Comparison of ENCODE assay signal across 14 cellular contexts in genomic region chr3:45979378-45979777, GRCh38. TPM values are rescaled to one million over a fixed set of nuclear protein-coding genes. Genes with fewer than 3 reads are reported as not detected.
A peak's percentile ranks its signal among the peaks of the same experiment; 100 is the strongest.
DNase-seq lines count a peak whose midpoint lies in the region; ATAC-seq lines count a peak whose summit lies in the region.
"Had no signal": no experiment of that assay in that cellular context is flagged by ENCODE, and none has a peak within 500 bp of the region (broad histone marks: within the 10 kb centered on the region; RNA-seq: fewer than 3 reads in every experiment).

No MANE protein-coding gene starts in this region.

- H3K4me1 Mint-ChIP-seq in activated CD4-positive, alpha-beta T cell treated with anti-CD3 and anti-CD28 coated beads for 36 hours, result peaks cover 68% of the 10 kb centered on the region
- H3K4me1 Mint-ChIP-seq in activated naive CD8-positive, alpha-beta T cell treated with anti-CD3 and anti-CD28 coated beads, Interleukin-2, amount 50 U/mL, for 24 hours, result peaks cover 74% of the 10 kb centered on the region
- peaks cover 25 to 42% of the 10 kb centered on the region in 2 donors for H3K4me1 Mint-ChIP-seq in stimulated activated naive B cell treated with anti-CD40 and anti-IgM and Interleukin-4, amounts not matched to agents 10 μg/mL and 1 μg/mL and 100 μg/mL, for 72 hours
- H3K4me1 Mint-ChIP-seq: neural progenitor cell had no signal

- peaks cover 81% of the 10 kb centered on the region for H3K36me3 Mint-ChIP-seq in activated CD4-positive, alpha-beta T cell treated with anti-CD3 and anti-CD28 coated beads for 36 hours (ENCODE audit: low read depth)
- H3K36me3 Mint-ChIP-seq in activated naive CD8-positive, alpha-beta T cell treated with anti-CD3 and anti-CD28 coated beads, Interleukin-2, amount 50 U/mL, for 24 hours (ENCODE audit: low read depth), result peaks cover 66% of the 10 kb centered on the region
- H3K36me3 Mint-ChIP-seq in stimulated activated naive B cell treated with anti-CD40 and anti-IgM and Interleukin-4, amounts not matched to agents 10 μg/mL and 1 μg/mL and 100 μg/mL, for 72 hours, result peaks cover 38 to 64% of the 10 kb centered on the region in 2 donors

- no peak for DNase-seq in activated CD4-positive, alpha-beta T cell treated with anti-CD3 and anti-CD28 coated beads for 36 hours
- no peak for DNase-seq in activated CD4-positive, alpha-beta T cell treated with anti-CD3 and anti-CD28 coated beads, Interleukin-2, amount 50 U/mL, for 4 hours
- DNase-seq in NOMO-1 treated with DMSO at 0.1 percent for 48 hours (lab: John Stamatoyannopoulos, UW; ENCODE audit: unreplicated experiment) (peak; percentile 86), NCI-H82 treated with DMSO at 0.1 percent for 48 hours (lab: John Stamatoyannopoulos, UW; ENCODE audit: unreplicated experiment) (no peak)
- no peak for DNase-seq in activated naive CD8-positive, alpha-beta T cell treated with anti-CD3 and anti-CD28 coated beads, Interleukin-2, amount 50 U/mL, for 24 hours
- DNase-seq in stimulated activated naive B cell treated with anti-CD40 and anti-IgM and Interleukin-4, amounts not matched to agents 10 μg/mL and 1 μg/mL and 100 μg/mL, for 72 hours, result peak; percentile 33
- DNase-seq: COR-L47, left ventricle myocardium inferior, NCI-H1436 treated with DMSO at 0.1 percent for 48 hours had no signal

- no peak for ATAC-seq in activated CD4-positive, alpha-beta T cell treated with anti-CD3 and anti-CD28 coated beads for 36 hours
- no peak for ATAC-seq in activated naive CD8-positive, alpha-beta T cell treated with anti-CD3 and anti-CD28 coated beads, Interleukin-2, amount 50 U/mL, for 24 hours
- ATAC-seq in stimulated activated naive B cell treated with anti-CD40 and anti-IgM and Interleukin-4, amounts not matched to agents 10 μg/mL and 1 μg/mL and 100 μg/mL, for 72 hours (replicated peaks), result peak; percentile 87 to 89
- ATAC-seq in GM21576 (IDR thresholded peaks at IDR 0.05; ENCODE audit: unreplicated experiment) (no peak), HG02610 (IDR thresholded peaks at IDR 0.05; ENCODE audit: unreplicated experiment) (no peak)

- CTCF ChIA-PET in activated CD4-positive, alpha-beta T cell treated with anti-CD3 and anti-CD28 coated beads for 36 hours (lab: Charles Lee), result interaction anchor here (0.7 to 1.0 kb wide), 2 partner anchors 100 to 932 kb away, joined by 3 read pairs; no protein-coding TSS in a partner anchor

- intact Hi-C loops in activated CD4-positive, alpha-beta T cell treated with anti-CD3 and anti-CD28 coated beads for 36 hours (cut with DNase I, micrococcal nuclease), result loop anchor here (2.0 to 5.0 kb wide), 3 partner anchors 29 to 558 kb away; partner anchors contain the start of gene CXCR6 (in 1 of the 2)

- peaks cover 2% of the 10 kb centered on the region for H3K27me3 Mint-ChIP-seq in activated CD4-positive, alpha-beta T cell treated with anti-CD3 and anti-CD28 coated beads for 36 hours
- H3K27me3 Mint-ChIP-seq in activated naive CD8-positive, alpha-beta T cell treated with anti-CD3 and anti-CD28 coated beads, Interleukin-2, amount 50 U/mL, for 24 hours, result no peaks in the 10 kb centered on the region
- H3K27me3 Mint-ChIP-seq in stimulated activated naive B cell treated with anti-CD40 and anti-IgM and Interleukin-4, amounts not matched to agents 10 μg/mL and 1 μg/mL and 100 μg/mL, for 72 hours, result no peaks in the 10 kb centered on the region

- H3K27ac Mint-ChIP-seq in activated CD4-positive, alpha-beta T cell treated with anti-CD3 and anti-CD28 coated beads for 36 hours, result peak overlapping the region; percentile 39
- no peak overlapping the region for H3K27ac Mint-ChIP-seq in activated naive CD8-positive, alpha-beta T cell treated with anti-CD3 and anti-CD28 coated beads, Interleukin-2, amount 50 U/mL, for 24 hours
- peak overlapping the region; percentile 56 for H3K27ac Mint-ChIP-seq in stimulated activated naive B cell treated with anti-CD40 and anti-IgM and Interleukin-4, amounts not matched to agents 10 μg/mL and 1 μg/mL and 100 μg/mL, for 72 hours
- H3K27ac Mint-ChIP-seq: neural progenitor cell had no signal

- POLR2A ChIA-PET in activated CD4-positive, alpha-beta T cell treated with anti-CD3 and anti-CD28 coated beads for 36 hours (lab: Charles Lee), result interaction anchor here (2.2 kb wide), 1 partner anchor 11 kb away, joined by 6 read pairs; no protein-coding TSS in a partner anchor

- H3K9me3 Mint-ChIP-seq in activated CD4-positive, alpha-beta T cell treated with anti-CD3 and anti-CD28 coated beads for 36 hours (ENCODE audit: low read depth), result peaks cover 2% of the 10 kb centered on the region
- no peaks in the 10 kb centered on the region for H3K9me3 Mint-ChIP-seq in activated naive CD8-positive, alpha-beta T cell treated with anti-CD3 and anti-CD28 coated beads, Interleukin-2, amount 50 U/mL, for 24 hours
- no peaks in the 10 kb centered on the region for H3K9me3 Mint-ChIP-seq in stimulated activated naive B cell treated with anti-CD40 and anti-IgM and Interleukin-4, amounts not matched to agents 10 μg/mL and 1 μg/mL and 100 μg/mL, for 72 hours
- H3K9me3 Mint-ChIP-seq: neural progenitor cell had no signal

- H3K4me3 Mint-ChIP-seq in activated CD4-positive, alpha-beta T cell treated with anti-CD3 and anti-CD28 coated beads for 36 hours, result no peak overlapping the region
- H3K4me3 Mint-ChIP-seq in activated naive CD8-positive, alpha-beta T cell treated with anti-CD3 and anti-CD28 coated beads, Interleukin-2, amount 50 U/mL, for 24 hours, result peak overlapping the region; percentile 28
- peak overlapping the region; percentile 44 to 77 for H3K4me3 Mint-ChIP-seq in stimulated activated naive B cell treated with anti-CD40 and anti-IgM and Interleukin-4, amounts not matched to agents 10 μg/mL and 1 μg/mL and 100 μg/mL, for 72 hours
- H3K4me3 Mint-ChIP-seq: neural progenitor cell had no signal

RNA-seq across cellular contexts. Expression of gene FYCO1, which starts 16.2 kb away (rescaled TPM):
- 10 to 100 TPM in 1 of 2 experiments, 1 to 10 TPM in 1; 8.2 to 10.6 TPM for total RNA-seq in activated CD4-positive, alpha-beta T cell treated with anti-CD3 and anti-CD28 coated beads for 36 hours

RNA-seq across cellular contexts. Expression of gene CXCR6, which starts 36.1 kb away (rescaled TPM):
- total RNA-seq in activated CD4-positive, alpha-beta T cell treated with anti-CD3 and anti-CD28 coated beads for 36 hours, result under 1 TPM; 0.42 to 0.85 TPM
- total RNA-seq: hepatocyte had no signal

RNA-seq across cellular contexts. Expression of gene XCR1, which starts 47.9 kb away (rescaled TPM):
- total RNA-seq in activated CD4-positive, alpha-beta T cell treated with anti-CD3 and anti-CD28 coated beads for 36 hours, result not detected
- total RNA-seq: left ventricle myocardium inferior, thoracic aorta had no signal

Comparison
In these comparisons a context has a peak if more than half of its experiments do, and no peak if none do; other contexts are left out.
1. ATAC-seq: peak in stimulated activated naive B cell treated with anti-CD40 and anti-IgM and Interleukin-4, amounts not matched to agents 10 μg/mL and 1 μg/mL and 100 μg/mL, for 72 hours (2 of 2); none in activated CD4-positive, alpha-beta T cell treated with anti-CD3 and anti-CD28 coated beads for 36 hours (single experiment), activated naive CD8-positive, alpha-beta T cell treated with anti-CD3 and anti-CD28 coated beads, Interleukin-2, amount 50 U/mL, for 24 hours (single experiment), GM21576 (single experiment) and HG02610 (single experiment).
2. DNase-seq: peak in NOMO-1 treated with DMSO at 0.1 percent for 48 hours (single experiment) and stimulated activated naive B cell treated with anti-CD40 and anti-IgM and Interleukin-4, amounts not matched to agents 10 μg/mL and 1 μg/mL and 100 μg/mL, for 72 hours (single experiment); none in activated CD4-positive, alpha-beta T cell treated with anti-CD3 and anti-CD28 coated beads for 36 hours (single experiment), activated CD4-positive, alpha-beta T cell treated with anti-CD3 and anti-CD28 coated beads, Interleukin-2, amount 50 U/mL, for 4 hours (0 of 2), activated naive CD8-positive, alpha-beta T cell treated with anti-CD3 and anti-CD28 coated beads, Interleukin-2, amount 50 U/mL, for 24 hours (single experiment) and NCI-H82 treated with DMSO at 0.1 percent for 48 hours (single experiment).